Comparison of ENCODE assay signal across 19 cellular contexts in the genomic region with DNA sequence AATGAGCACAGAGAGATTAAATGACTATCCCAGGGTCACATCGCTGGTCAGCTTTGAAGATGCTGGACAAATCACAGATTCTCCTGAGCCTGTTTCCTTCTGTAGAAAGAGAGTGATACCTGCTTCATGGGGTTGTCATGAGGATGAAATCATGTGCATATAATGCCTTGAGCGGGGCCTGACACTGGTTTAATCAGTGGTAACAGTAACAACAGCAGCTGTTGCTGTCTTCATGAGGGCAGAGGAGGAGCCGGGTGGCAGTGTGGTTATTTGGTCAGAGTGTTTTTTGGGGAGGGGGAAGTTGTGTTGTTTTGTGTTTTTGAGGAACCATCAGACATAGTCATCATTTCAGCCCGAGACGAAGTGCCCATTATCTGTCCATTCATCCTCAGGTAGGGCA.
"Had no signal": no experiment of that assay in that cellular context is flagged by ENCODE, and none has a peak within 500 bp of the region (broad histone marks: within the 10 kb centered on the region; RNA-seq: fewer than 3 reads in every experiment).

No MANE protein-coding gene starts in this region.

- H3K36me3 ChIP-seq: transverse colon had no signal

- ATAC-seq: activated CD8-positive, alpha-beta T cell treated with anti-CD3 and anti-CD28 coated beads, Interleukin-2, amount 10 ng/mL, durations not matched to agents 7 days and 5 days; esophagus mucosa; left lobe of liver; stimulated activated naive CD8-positive, alpha-beta T cell treated with anti-CD3 and anti-CD28 coated beads, Interleukin-15, amount 100 ng/mL, for 72 hours had no signal

- H3K27me3 ChIP-seq: suprapubic skin, transverse colon had no signal

- H3K9me3 ChIP-seq: suprapubic skin, transverse colon had no signal

- H3K27ac ChIP-seq: suprapubic skin, WERI-Rb-1 had no signal

- FAIRE-seq: TTC549, urothelium cell line had no signal

- H3K4me3 ChIP-seq: lung, suprapubic skin, transverse colon had no signal

- DNase-seq: activated CD4-positive, alpha-beta T cell treated with anti-CD3 and anti-CD28 coated beads for 1 hour; activated CD4-positive, alpha-beta T cell treated with anti-CD3 and anti-CD28 coated beads, Interleukin-2, amount 50 U/mL, for 1 hour; activated CD8-positive, alpha-beta T cell treated with anti-CD3 and anti-CD28 coated beads, Interleukin-2, amount 10 ng/mL, durations not matched to agents 7 days and 5 days; activated gamma-delta T cell treated with Interleukin-2 at 50 U/mL for 16 hours; anterior cingulate cortex; caudate nucleus; effector memory CD4-positive, alpha-beta T cell; stimulated activated CD4-positive, alpha-beta T cell treated with anti-CD3 and anti-CD28 coated beads, Interleukin-12 subunit alpha, Interleukin-12 subunit beta, amount 100 ng/mL, for 4 hours; stimulated activated CD4-positive, alpha-beta T cell treated with anti-CD3 and anti-CD28 coated beads, Interleukin-4, amount 100 ng/mL, for 4 hours; stimulated activated naive CD8-positive, alpha-beta T cell treated with anti-CD3 and anti-CD28 coated beads, Interleukin-15, amount 100 ng/mL, for 72 hours; T-cell; transverse colon; WERI-Rb-1 had no signal
